Comparison of ENCODE assay signal across 8 cellular contexts in the genomic region with DNA sequence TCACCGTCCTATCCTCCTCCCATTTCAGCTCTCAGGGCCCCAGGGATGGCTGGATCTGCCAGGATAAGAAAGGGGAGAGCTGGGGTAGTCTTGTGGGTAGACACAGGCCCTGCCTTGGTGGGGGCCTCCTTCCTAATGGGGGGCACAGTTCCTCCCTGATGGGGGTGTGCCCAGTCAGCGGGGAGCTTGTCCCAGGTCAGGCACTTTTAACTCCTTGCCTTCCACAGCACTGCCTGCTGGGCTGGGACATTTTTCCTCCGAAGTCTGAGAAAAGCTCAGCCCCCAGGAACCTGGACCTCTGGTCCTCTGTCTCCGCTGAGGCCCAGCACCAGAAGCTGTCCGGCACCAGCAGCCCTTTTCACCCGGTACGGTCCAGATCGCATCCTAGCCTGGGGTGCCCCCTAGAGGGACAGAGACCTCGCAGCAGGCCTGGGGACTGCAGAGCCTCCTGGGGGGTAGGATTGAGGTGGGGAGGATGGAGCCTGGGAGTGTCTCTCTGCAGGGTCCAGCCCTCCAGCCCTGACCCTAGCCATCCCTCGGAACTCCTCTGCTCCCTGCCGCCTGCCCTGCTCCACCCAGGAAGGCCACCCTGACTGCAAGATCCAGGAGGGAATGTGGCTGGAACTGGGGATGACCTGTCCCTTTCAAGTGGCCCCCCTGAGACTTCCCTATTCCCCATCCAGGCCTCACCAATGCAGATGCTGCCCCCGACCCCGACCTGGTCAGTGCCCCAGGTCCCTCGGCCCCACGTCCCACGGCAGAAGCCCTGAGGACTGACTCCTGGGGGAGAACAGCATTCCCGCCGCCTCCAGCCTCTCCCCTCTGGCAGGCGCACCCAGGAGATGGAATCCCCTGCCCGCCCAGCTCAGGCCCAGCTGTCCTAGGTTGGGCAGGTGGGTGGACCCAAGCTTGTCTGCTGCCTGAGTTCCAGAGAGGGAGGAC. TPM values are rescaled to one million over a fixed set of nuclear protein-coding genes. Genes with fewer than 3 reads are reported as not detected.
A peak's percentile ranks its signal among the peaks of the same experiment; 100 is the strongest.
DNase-seq lines count a peak whose midpoint lies in the region; ATAC-seq and TF ChIP-seq lines count a peak whose summit lies in the region.

No MANE protein-coding gene starts in this region.

- H3K36me3 ChIP-seq in H7 (replicated peaks; ENCODE audit: control insufficient read depth, insufficient read depth, low read length) = peaks cover 13% of the 10 kb centered on the region

- POLR2A ChIA-PET in activated CD4-positive, alpha-beta T cell treated with anti-CD3 and anti-CD28 coated beads, Interleukin-2, amount 10 ng/mL, durations not matched to agents 7 days and 5 days (lab: Charles Lee) = interaction anchor here (0.7 to 0.9 kb wide), 2 partner anchors 14 to 123 kb away, joined by 3 to 4 read pairs; no protein-coding TSS in a partner anchor

- H3K9me3 Mint-ChIP-seq in activated CD4-positive, alpha-beta T cell treated with anti-CD3 and anti-CD28 coated beads, Interleukin-2, amount 10 ng/mL, durations not matched to agents 7 days and 5 days = no peaks in the 10 kb centered on the region

- no peaks in the 10 kb centered on the region for H3K27me3 Mint-ChIP-seq in activated CD4-positive, alpha-beta T cell treated with anti-CD3 and anti-CD28 coated beads, Interleukin-2, amount 10 ng/mL, durations not matched to agents 7 days and 5 days

- DNase-seq in ACHN = peak; percentile 44
- peak; percentile 91 for DNase-seq in H7
- DNase-seq in activated CD4-positive, alpha-beta T cell treated with anti-CD3 and anti-CD28 coated beads, Interleukin-2, amount 10 ng/mL, durations not matched to agents 7 days and 5 days = peak; percentile 53
- DNase-seq in foreskin fibroblast = peak; percentile 29 to 69
- DNase-seq in sciatic nerve (ENCODE audit: low spot score) = peak; percentile 71
- no peak for DNase-seq in cerebellum (ENCODE audit: low spot score)
- DNase-seq in kidney glomerular epithelial cell (lab: John Stamatoyannopoulos, UW) = no peak
- no peak for DNase-seq in SK-N-DZ (ENCODE audit: low spot score)

- no peaks in the 10 kb centered on the region for H3K27me3 ChIP-seq in H7 (ENCODE audit: control insufficient read depth, insufficient read depth, low read length)

- no peak overlapping the region for H3K27ac Mint-ChIP-seq in activated CD4-positive, alpha-beta T cell treated with anti-CD3 and anti-CD28 coated beads, Interleukin-2, amount 10 ng/mL, durations not matched to agents 7 days and 5 days

- ATAC-seq in sciatic nerve = peak; percentile 61

- intact Hi-C loops in sciatic nerve (cut with DNase I) = no loop called here

- no peaks in the 10 kb centered on the region for H3K4me1 Mint-ChIP-seq in activated CD4-positive, alpha-beta T cell treated with anti-CD3 and anti-CD28 coated beads, Interleukin-2, amount 10 ng/mL, durations not matched to agents 7 days and 5 days

- in situ Hi-C loops in ACHN (cut with HindIII; ENCODE audit: low pct_ligation_motif_present, low pct_unique_long_range_greater_than_20kb, low sequenced_read_pairs) = no loop called here

- no peak overlapping the region for H3K4me3 Mint-ChIP-seq in activated CD4-positive, alpha-beta T cell treated with anti-CD3 and anti-CD28 coated beads, Interleukin-2, amount 10 ng/mL, durations not matched to agents 7 days and 5 days

- peak; percentile 83 for TF ChIP-seq CTCF in foreskin fibroblast (IDR thresholded peaks at IDR 0.05; ENCODE audit: low read depth, low read length)

- no peak overlapping the region for H3K4me3 ChIP-seq in H7 (ENCODE audit: insufficient read depth, low read depth, low read length)
- H3K4me3 ChIP-seq in foreskin fibroblast (ENCODE audit: low read depth in 1 of 2, low read length in 2 of 2) = no peak overlapping the region

- peaks cover 11% of the 10 kb centered on the region for H3K36me3 Mint-ChIP-seq in activated CD4-positive, alpha-beta T cell treated with anti-CD3 and anti-CD28 coated beads, Interleukin-2, amount 10 ng/mL, durations not matched to agents 7 days and 5 days (ENCODE audit: low read depth)

- CTCF ChIA-PET in activated CD4-positive, alpha-beta T cell treated with anti-CD3 and anti-CD28 coated beads, Interleukin-2, amount 10 ng/mL, durations not matched to agents 7 days and 5 days (lab: Charles Lee) = interaction anchor here (0.8 to 2.2 kb wide), 12 partner anchors 8 to 139 kb away, joined by 3 to 8 read pairs (median 4); partner anchors contain the start of gene MFN2

RNA-seq across cellular contexts. Expression of gene MIIP, which starts 12.0 kb away (rescaled TPM):
- total RNA-seq in H7 (2014; rRNA removed; shearing (Covaris generic)) = 165 and 172 TPM in 2 replicates
- 10 to 100 TPM; 33.7 to 43.7 TPM for total RNA-seq in activated CD4-positive, alpha-beta T cell treated with anti-CD3 and anti-CD28 coated beads, Interleukin-2, amount 10 ng/mL, durations not matched to agents 7 days and 5 days
- total RNA-seq in sciatic nerve = 33.3 TPM
- total RNA-seq in cerebellum = 24.5 TPM
- 61.1 and 74.3 TPM in 2 replicates for polyA plus RNA-seq in SK-N-DZ (2014; cell fraction: cytosol; rRNA removed)
- polyA plus RNA-seq in SK-N-DZ (2014; cell fraction: nucleus; rRNA removed) = 371 and 472 TPM in 2 replicates

RNA-seq across cellular contexts. Expression of gene TNFRSF8, which starts 31.8 kb away (rescaled TPM):
- total RNA-seq in H7 (2014; rRNA removed; shearing (Covaris generic)) = 14.6 and 16.0 TPM in 2 replicates
- total RNA-seq in activated CD4-positive, alpha-beta T cell treated with anti-CD3 and anti-CD28 coated beads, Interleukin-2, amount 10 ng/mL, durations not matched to agents 7 days and 5 days = 1 to 10 TPM; 6.0 to 6.5 TPM
- 5.2 TPM for total RNA-seq in sciatic nerve
- 0.54 TPM for total RNA-seq in cerebellum
- 0.07 and 0.14 TPM in 2 replicates for polyA plus RNA-seq in SK-N-DZ (2014; cell fraction: cytosol; rRNA removed)
- polyA plus RNA-seq in SK-N-DZ (2014; cell fraction: nucleus; rRNA removed) = not detected in 2 replicates

RNA-seq across cellular contexts. Expression of gene MFN2, which starts 51.1 kb away (rescaled TPM):
- 84.1 and 85.8 TPM in 2 replicates for total RNA-seq in H7 (2014; rRNA removed; shearing (Covaris generic))
- total RNA-seq in activated CD4-positive, alpha-beta T cell treated with anti-CD3 and anti-CD28 coated beads, Interleukin-2, amount 10 ng/mL, durations not matched to agents 7 days and 5 days = 10 to 100 TPM; 46.3 to 60.3 TPM
- 68.6 TPM for total RNA-seq in sciatic nerve
- total RNA-seq in cerebellum = 36.8 TPM
- 35.1 and 38.9 TPM in 2 replicates for polyA plus RNA-seq in SK-N-DZ (2014; cell fraction: cytosol; rRNA removed)
- polyA plus RNA-seq in SK-N-DZ (2014; cell fraction: nucleus; rRNA removed) = 46.6 and 53.5 TPM in 2 replicates

Comparison
In these comparisons a context has a peak if more than half of its experiments do, and no peak if none do; other contexts are left out.
1. DNase-seq: peak in ACHN (single experiment), H7 (single experiment), activated CD4-positive, alpha-beta T cell treated with anti-CD3 and anti-CD28 coated beads, Interleukin-2, amount 10 ng/mL, durations not matched to agents 7 days and 5 days (single experiment), foreskin fibroblast (2 of 2) and sciatic nerve (single experiment); none in cerebellum (single experiment), kidney glomerular epithelial cell (single experiment) and SK-N-DZ (single experiment).